8 cellular contexts compared by ENCODE assay signal in genomic region chr12:48956279-48957140, GRCh38. TPM values are rescaled to one million over a fixed set of nuclear protein-coding genes. Genes with fewer than 3 reads are reported as not detected.
DNase-seq lines count a peak whose midpoint lies in the region; ATAC-seq and TF ChIP-seq lines count a peak whose summit lies in the region.

No MANE protein-coding gene starts in this region.

- peak overlapping the region; percentile 73 for H3K27ac ChIP-seq in effector memory CD4-positive, alpha-beta T cell (ENCODE audit: insufficient read depth, low read length, poor library complexity, severe bottlenecking)
- peak overlapping the region; percentile 64 to 74 for H3K27ac ChIP-seq in liver (ENCODE audit: low read depth in 1 of 2, low read length in 2 of 2)

- TF ChIP-seq CTCF in liver (IDR thresholded peaks at IDR 0.05; ENCODE audit: low read depth, low read length, missing input control): no peak

- 8% methylated on average over 29 of the region's 29 CpGs for WGBS in liver

- peak; percentile 95 for DNase-seq in DMS114 treated with DMSO at 0.1 percent for 48 hours (lab: John Stamatoyannopoulos, UW; ENCODE audit: unreplicated experiment)
- DNase-seq in NCI-H1417 (lab: John Stamatoyannopoulos, UW): peak; percentile 80 to 92 (median 91)
- DNase-seq in T-helper 9 cell: peak; percentile 5
- DNase-seq in effector memory CD4-positive, alpha-beta T cell: peak in 2 of 3 donors; percentile 33 to 40
- DNase-seq in stimulated activated naive CD8-positive, alpha-beta T cell treated with anti-CD3 and anti-CD28 coated beads, Interleukin-15, Interleukin-2, amounts not matched to agents 100 U/mL and 50 U/mL, for 24 hours: peak; percentile 29

- H3K4me1 ChIP-seq in effector memory CD4-positive, alpha-beta T cell (ENCODE audit: control insufficient read depth, insufficient read depth, low read length, poor library complexity, severe bottlenecking): peaks cover 22% of the 10 kb centered on the region
- peaks cover 0 to 22% (median 10%) of the 10 kb centered on the region in 4 donors for H3K4me1 ChIP-seq in liver (ENCODE audit: control insufficient read depth in 4 of 4, insufficient read depth in 4 of 4, low read length in 3 of 4)

- peaks cover 7% of the 10 kb centered on the region for H3K36me3 ChIP-seq in effector memory CD4-positive, alpha-beta T cell (ENCODE audit: control insufficient read depth, insufficient read depth, low read length)
- H3K36me3 ChIP-seq in liver (ENCODE audit: control insufficient read depth in 4 of 4, insufficient read depth in 3 of 4, low read depth in 1 of 4, low read length in 3 of 4): no peaks in the 10 kb centered on the region

- H3K9ac ChIP-seq in liver (ENCODE audit: low read depth in 1 of 2, low read length in 2 of 2): peak overlapping the region in 1 of 2 donors; percentile 68

- peak; percentile 30 for ATAC-seq in GM21737 (IDR thresholded peaks at IDR 0.05; ENCODE audit: unreplicated experiment)
- peak; percentile 14 for ATAC-seq in stimulated activated naive CD8-positive, alpha-beta T cell treated with anti-CD3 and anti-CD28 coated beads, Interleukin-15, Interleukin-2, amounts not matched to agents 100 U/mL and 50 U/mL, for 24 hours
- ATAC-seq in GM18861 (IDR thresholded peaks at IDR 0.05; ENCODE audit: unreplicated experiment): no peak

- H3K4me3 ChIP-seq in effector memory CD4-positive, alpha-beta T cell (ENCODE audit: insufficient read depth, low read depth, low read length, poor library complexity, severe bottlenecking): peak overlapping the region; percentile 91
- peak overlapping the region; percentile 70 to 84 (median 83) for H3K4me3 ChIP-seq in liver (ENCODE audit: low read depth in 1 of 3, low read length in 3 of 3)

- TF ChIP-seq RAD21 in liver (IDR thresholded peaks at IDR 0.05): no peak

- H3K9me3 ChIP-seq in effector memory CD4-positive, alpha-beta T cell (ENCODE audit: control insufficient read depth, low read length): no peaks in the 10 kb centered on the region
- no peaks in the 10 kb centered on the region for H3K9me3 ChIP-seq in liver (ENCODE audit: control insufficient read depth in 4 of 4, low read length in 3 of 4)

- H3K27me3 ChIP-seq in effector memory CD4-positive, alpha-beta T cell (replicated peaks; ENCODE audit: control insufficient read depth, insufficient read depth, low read length, poor library complexity, severe bottlenecking): no peaks in the 10 kb centered on the region
- no peaks in the 10 kb centered on the region for H3K27me3 ChIP-seq in liver (ENCODE audit: control insufficient read depth in 4 of 4, insufficient read depth in 4 of 4, low read length in 3 of 4)

TF ChIP-seq in liver, 16 proteins besides CTCF, POLR2A, EP300 and RAD21:
- TF ChIP-seq EGR1 (IDR thresholded peaks at IDR 0.05; ENCODE audit: low read depth in 2 of 2) (peak in 1 of 2 donors; percentile 22), ZBTB33 (IDR thresholded peaks at IDR 0.05) (no peak), RXRA (IDR thresholded peaks at IDR 0.05) (no peak), TAF1 (conservative IDR thresholded peaks at IDR 0.05) (no peak), JUND (IDR thresholded peaks at IDR 0.05) (no peak), SP1 (IDR thresholded peaks at IDR 0.05) (peak; percentile 15), YY1 (IDR thresholded peaks at IDR 0.05) (peak; percentile 44), NR2F2 (IDR thresholded peaks at IDR 0.05) (no peak), FOXA1 (IDR thresholded peaks at IDR 0.05) (no peak), FOXA2 (IDR thresholded peaks at IDR 0.05) (no peak), GABPA (IDR thresholded peaks at IDR 0.05 in 1 of 2, conservative IDR thresholded peaks at IDR 0.05 in 1 of 2) (no peak), MAX (IDR thresholded peaks at IDR 0.05) (no peak)
- TF ChIP-seq, protein P1, sequence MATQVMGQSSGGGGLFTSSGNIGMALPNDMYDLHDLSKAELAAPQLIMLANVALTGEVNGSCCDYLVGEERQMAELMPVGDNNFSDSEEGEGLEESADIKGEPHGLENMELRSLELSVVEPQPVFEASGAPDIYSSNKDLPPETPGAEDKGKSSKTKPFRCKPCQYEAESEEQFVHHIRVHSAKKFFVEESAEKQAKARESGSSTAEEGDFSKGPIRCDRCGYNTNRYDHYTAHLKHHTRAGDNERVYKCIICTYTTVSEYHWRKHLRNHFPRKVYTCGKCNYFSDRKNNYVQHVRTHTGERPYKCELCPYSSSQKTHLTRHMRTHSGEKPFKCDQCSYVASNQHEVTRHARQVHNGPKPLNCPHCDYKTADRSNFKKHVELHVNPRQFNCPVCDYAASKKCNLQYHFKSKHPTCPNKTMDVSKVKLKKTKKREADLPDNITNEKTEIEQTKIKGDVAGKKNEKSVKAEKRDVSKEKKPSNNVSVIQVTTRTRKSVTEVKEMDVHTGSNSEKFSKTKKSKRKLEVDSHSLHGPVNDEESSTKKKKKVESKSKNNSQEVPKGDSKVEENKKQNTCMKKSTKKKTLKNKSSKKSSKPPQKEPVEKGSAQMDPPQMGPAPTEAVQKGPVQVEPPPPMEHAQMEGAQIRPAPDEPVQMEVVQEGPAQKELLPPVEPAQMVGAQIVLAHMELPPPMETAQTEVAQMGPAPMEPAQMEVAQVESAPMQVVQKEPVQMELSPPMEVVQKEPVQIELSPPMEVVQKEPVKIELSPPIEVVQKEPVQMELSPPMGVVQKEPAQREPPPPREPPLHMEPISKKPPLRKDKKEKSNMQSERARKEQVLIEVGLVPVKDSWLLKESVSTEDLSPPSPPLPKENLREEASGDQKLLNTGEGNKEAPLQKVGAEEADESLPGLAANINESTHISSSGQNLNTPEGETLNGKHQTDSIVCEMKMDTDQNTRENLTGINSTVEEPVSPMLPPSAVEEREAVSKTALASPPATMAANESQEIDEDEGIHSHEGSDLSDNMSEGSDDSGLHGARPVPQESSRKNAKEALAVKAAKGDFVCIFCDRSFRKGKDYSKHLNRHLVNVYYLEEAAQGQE (IDR thresholded peaks at IDR 0.05): no peak
- TF ChIP-seq, protein P2, sequence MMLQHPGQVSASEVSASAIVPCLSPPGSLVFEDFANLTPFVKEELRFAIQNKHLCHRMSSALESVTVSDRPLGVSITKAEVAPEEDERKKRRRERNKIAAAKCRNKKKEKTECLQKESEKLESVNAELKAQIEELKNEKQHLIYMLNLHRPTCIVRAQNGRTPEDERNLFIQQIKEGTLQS (IDR thresholded peaks at IDR 0.05): no peak

RNA-seq across cellular contexts. Expression of gene ARF3, which starts 0.8 kb away (rescaled TPM):
- 10 to 100 TPM; 17.1 to 21.6 TPM for total RNA-seq in liver
- 10 to 100 TPM; 14.1 to 29.5 TPM for polyA plus RNA-seq in liver

RNA-seq across cellular contexts. Expression of gene WNT10B, which starts 15.0 kb away (rescaled TPM):
- total RNA-seq in liver: under 1 TPM in 1 of 2 donors, not detected in 1; 0.08 TPM
- polyA plus RNA-seq in liver: under 1 TPM in 1 of 2 donors, not detected in 1; 0.05 TPM

RNA-seq across cellular contexts. Expression of gene WNT1, which starts 21.6 kb away (rescaled TPM):
- total RNA-seq in liver: not detected
- polyA plus RNA-seq in liver: not detected

RNA-seq across cellular contexts. Expression of gene FKBP11, which starts 31.2 kb away (rescaled TPM):
- 10 to 100 TPM; 28.6 to 37.3 TPM for total RNA-seq in liver
- 100 to 1,000 TPM in 1 of 2 donors, 10 to 100 TPM in 1; 92.5 to 162 TPM for polyA plus RNA-seq in liver

RNA-seq across cellular contexts. Expression of gene DDN, which starts 42.7 kb away (rescaled TPM):
- under 1 TPM in 1 of 2 donors, not detected in 1; 0.09 TPM for total RNA-seq in liver
- not detected for polyA plus RNA-seq in liver

Comparison
In these comparisons a context has a peak if more than half of its experiments do, and no peak if none do; other contexts are left out.
1. DNase-seq: peak in every context shown above with its lines; median percentile 95 in DMS114 treated with DMSO at 0.1 percent for 48 hours; 91 in NCI-H1417; 36 in effector memory CD4-positive, alpha-beta T cell; 29 in stimulated activated naive CD8-positive, alpha-beta T cell treated with anti-CD3 and anti-CD28 coated beads, Interleukin-15, Interleukin-2, amounts not matched to agents 100 U/mL and 50 U/mL, for 24 hours; 5 in T-helper 9 cell.